In genomic region chr14:34539407-34540180, GRCh38 we compare ENCODE assay signal across 1 cellular context.
A peak's percentile ranks its signal among the peaks of the same experiment; 100 is the strongest.
TF ChIP-seq lines count a peak whose summit lies in the region.

TSS of gene EAPP (minus strand) at chr14:34539701. CDS start at chr14:34539628, 73 bp downstream.

TF ChIP-seq in HepG2, 621 proteins besides CTCF, POLR2A, EP300 and RAD21 (continued from another document and continues in another):
- TF ChIP-seq ZNF142 (CRISPR knock-in tag; IDR thresholded peaks at IDR 0.05) (peak; percentile 91), ZNF232 (CRISPR knock-in tag; IDR thresholded peaks at IDR 0.05; ENCODE audit: borderline replicate concordance) (peak; percentile 97; the same call in 1 of the 2 replicates), ZKSCAN5 (CRISPR knock-in tag; IDR thresholded peaks at IDR 0.05) (peak; percentile 78), FUBP1 (CRISPR knock-in tag; IDR thresholded peaks at IDR 0.05; ENCODE audit: borderline replicate concordance) (peak; percentile 59; the same call in 1 of the 2 replicates), TP53 (CRISPR knock-in tag; conservative IDR thresholded peaks at IDR 0.05) (peak; percentile 78; the same call in 1 of the 2 replicates), ZNF558 (CRISPR knock-in tag; IDR thresholded peaks at IDR 0.05; ENCODE audit: borderline replicate concordance) (peak; percentile 98; the same call in 1 of the 2 replicates), ZNF713 (CRISPR knock-in tag; IDR thresholded peaks at IDR 0.05) (peak; percentile 96; the same call in 1 of the 2 replicates), ZNF619 (CRISPR knock-in tag; IDR thresholded peaks at IDR 0.05) (peak; percentile 100), RXRB (CRISPR knock-in tag; IDR thresholded peaks at IDR 0.05; ENCODE audit: borderline replicate concordance) (peak; percentile 90), GATA4 (IDR thresholded peaks at IDR 0.05; ENCODE audit: borderline replicate concordance, low read depth) (peak; percentile 71; the same call in 1 of the 2 replicates), TEAD2 (CRISPR knock-in tag; IDR thresholded peaks at IDR 0.05) (peak; percentile 65), ZNF678 (CRISPR knock-in tag; IDR thresholded peaks at IDR 0.05) (peak; percentile 99), ZNF607 (CRISPR knock-in tag; IDR thresholded peaks at IDR 0.05; ENCODE audit: borderline replicate concordance) (peak; percentile 92), FOXO4 (CRISPR knock-in tag; conservative IDR thresholded peaks at IDR 0.05) (0 out of 2 replicates have a peak, but pooled peaks have one; percentile 97), PLRG1 (conservative IDR thresholded peaks at IDR 0.05) (no peak), ZNF317 (CRISPR knock-in tag; IDR thresholded peaks at IDR 0.05) (peak; percentile 91; the same call in 1 of the 2 replicates), CSRNP1 (CRISPR knock-in tag; IDR thresholded peaks at IDR 0.05) (peak; percentile 96), THYN1 (CRISPR knock-in tag; IDR thresholded peaks at IDR 0.05; ENCODE audit: borderline replicate concordance, low read depth) (no peak), ZNF781 (CRISPR knock-in tag; IDR thresholded peaks at IDR 0.05; ENCODE audit: borderline replicate concordance, not compliant biosample characterization) (peak; percentile 99), ZNF614 (CRISPR knock-in tag; IDR thresholded peaks at IDR 0.05; ENCODE audit: borderline replicate concordance) (peak; percentile 99), ZNF616 (CRISPR knock-in tag; IDR thresholded peaks at IDR 0.05; ENCODE audit: low read depth) (peak; percentile 93; the same call in 1 of the 2 replicates), ELK4 (CRISPR knock-in tag; IDR thresholded peaks at IDR 0.05; ENCODE audit: borderline replicate concordance) (peak; percentile 45; the same call in 1 of the 2 replicates), MXI1 (IDR thresholded peaks at IDR 0.05; ENCODE audit: borderline replicate concordance, low read depth, low read length) (peak; percentile 96; the same call in 2 of the 3 replicates), CCDC6 (CRISPR knock-in tag; IDR thresholded peaks at IDR 0.05) (peak; percentile 94), ZSCAN29 (CRISPR knock-in tag; conservative IDR thresholded peaks at IDR 0.05) (peak; percentile 98), BCL3 (CRISPR knock-in tag; IDR thresholded peaks at IDR 0.05) (peak; percentile 90; the same call in 1 of the 2 replicates), ZNF644 (CRISPR knock-in tag; IDR thresholded peaks at IDR 0.05; ENCODE audit: low read depth) (peak; percentile 80), FIP1L1 (IDR thresholded peaks at IDR 0.05; ENCODE audit: borderline replicate concordance, insufficient read depth, low read depth, low read length) (no peak; the same call in 1 of the 2 replicates), SOX5 (CRISPR knock-in tag; IDR thresholded peaks at IDR 0.05; ENCODE audit: borderline replicate concordance) (peak; percentile 88), PTBP1 (IDR thresholded peaks at IDR 0.05; ENCODE audit: low read depth, low read length, poor library complexity, severe bottlenecking) (peak; percentile 100), FOSL2 (CRISPR knock-in tag; IDR thresholded peaks at IDR 0.05) (peak; percentile 85), RBAK (CRISPR knock-in tag; IDR thresholded peaks at IDR 0.05) (peak; percentile 91), ZNF513 (CRISPR knock-in tag; conservative IDR thresholded peaks at IDR 0.05) (no peak; the same call in 1 of the 2 replicates), PBX3 (CRISPR knock-in tag; IDR thresholded peaks at IDR 0.05; ENCODE audit: borderline replicate concordance) (peak; percentile 12; the same call in 1 of the 2 replicates), MEF2D (CRISPR knock-in tag; IDR thresholded peaks at IDR 0.05) (peak; percentile 97), AKNA (CRISPR knock-in tag; IDR thresholded peaks at IDR 0.05; ENCODE audit: borderline replicate concordance) (0 out of 2 replicates have a peak, but pooled peaks have one; percentile 63)
